10 cellular contexts compared by ENCODE assay signal in genomic region chr18:45103319-45104070, GRCh38.
A peak's percentile ranks its signal among the peaks of the same experiment; 100 is the strongest.
DNase-seq lines count a peak whose midpoint lies in the region; ATAC-seq, FAIRE-seq and TF ChIP-seq lines count a peak whose summit lies in the region.
"Had no signal": no experiment of that assay in that cellular context is flagged by ENCODE, and none has a peak within 500 bp of the region (broad histone marks: within the 10 kb centered on the region; RNA-seq: fewer than 3 reads in every experiment).

No MANE protein-coding gene starts in this region.

- no peak for FAIRE-seq in urothelium cell line (lab: Jason Lieb, UNC)

- intact Hi-C loops in mucosa of descending colon (cut with DNase I, micrococcal nuclease), result no loop called here
- intact Hi-C loops in activated naive CD4-positive, alpha-beta T cell treated with anti-CD3 and anti-CD28 coated beads for 36 hours (cut with micrococcal nuclease), result no loop called here

- no peak overlapping the region for H3K4me3 ChIP-seq in mucosa of descending colon

- no peaks in the 10 kb centered on the region for H3K36me3 ChIP-seq in mucosa of descending colon (ENCODE audit: low read depth)

- no peak for TF ChIP-seq CTCF in mucosa of descending colon (IDR thresholded peaks at IDR 0.05)

- no peaks in the 10 kb centered on the region for H3K9me3 ChIP-seq in mucosa of descending colon

- ATAC-seq in GM18909 (IDR thresholded peaks at IDR 0.05; ENCODE audit: poor library complexity, unreplicated experiment), result peak; percentile 53
- peak; percentile 35 for ATAC-seq in HG02610 (IDR thresholded peaks at IDR 0.05; ENCODE audit: unreplicated experiment)
- peak; percentile 43 for ATAC-seq in HG03571 (IDR thresholded peaks at IDR 0.05; ENCODE audit: unreplicated experiment)
- ATAC-seq in mucosa of descending colon, result peak; percentile 54

- CTCF ChIA-PET in activated naive CD4-positive, alpha-beta T cell treated with anti-CD3 and anti-CD28 coated beads for 36 hours (lab: Charles Lee), result no interaction called here

- H3K27me3 Mint-ChIP-seq in activated naive CD4-positive, alpha-beta T cell treated with anti-CD3 and anti-CD28 coated beads for 36 hours (ENCODE audit: low read depth), result no peaks in the 10 kb centered on the region

- no peak overlapping the region for H3K4me3 Mint-ChIP-seq in activated naive CD4-positive, alpha-beta T cell treated with anti-CD3 and anti-CD28 coated beads for 36 hours
- H3K4me3 Mint-ChIP-seq: activated naive CD8-positive, alpha-beta T cell treated with anti-CD3 and anti-CD28 coated beads, Interleukin-2, amount 10 ng/mL, durations not matched to agents 7 days and 5 days had no signal

- DNase-seq in mucosa of descending colon (peak in 1 of 3 donors; percentile 13), urothelium cell line (ENCODE audit: low spot score) (no peak)
- DNase-seq in activated naive CD4-positive, alpha-beta T cell treated with anti-CD3 and anti-CD28 coated beads for 36 hours, result no peak
- no peak for DNase-seq in NK-92 treated with Interleukin-12 subunit alpha and Interleukin-12 subunit beta, amount 100 ng/mL, for 24 hours (lab: John Stamatoyannopoulos, UW)
- DNase-seq in activated CD4-positive, alpha-beta T cell treated with anti-CD3 and anti-CD28 coated beads for 1 hour, result no peak
- DNase-seq: activated naive CD8-positive, alpha-beta T cell treated with anti-CD3 and anti-CD28 coated beads, Interleukin-2, amount 10 ng/mL, durations not matched to agents 7 days and 5 days; KG1 had no signal

- no peaks in the 10 kb centered on the region for H3K9me3 Mint-ChIP-seq in activated naive CD4-positive, alpha-beta T cell treated with anti-CD3 and anti-CD28 coated beads for 36 hours
- H3K9me3 Mint-ChIP-seq: activated naive CD8-positive, alpha-beta T cell treated with anti-CD3 and anti-CD28 coated beads, Interleukin-2, amount 10 ng/mL, durations not matched to agents 7 days and 5 days had no signal

- no peaks in the 10 kb centered on the region for H3K36me3 Mint-ChIP-seq in activated naive CD4-positive, alpha-beta T cell treated with anti-CD3 and anti-CD28 coated beads for 36 hours (ENCODE audit: low read depth)
- H3K36me3 Mint-ChIP-seq: activated naive CD8-positive, alpha-beta T cell treated with anti-CD3 and anti-CD28 coated beads, Interleukin-2, amount 10 ng/mL, durations not matched to agents 7 days and 5 days had no signal

- H3K4me1 ChIP-seq in mucosa of descending colon (ENCODE audit: low read depth), result no peaks in the 10 kb centered on the region

- no peaks in the 10 kb centered on the region for H3K4me1 Mint-ChIP-seq in activated naive CD4-positive, alpha-beta T cell treated with anti-CD3 and anti-CD28 coated beads for 36 hours (ENCODE audit: low read depth)
- H3K4me1 Mint-ChIP-seq: activated naive CD8-positive, alpha-beta T cell treated with anti-CD3 and anti-CD28 coated beads, Interleukin-2, amount 10 ng/mL, durations not matched to agents 7 days and 5 days had no signal

- no peak overlapping the region for H3K27ac Mint-ChIP-seq in activated naive CD4-positive, alpha-beta T cell treated with anti-CD3 and anti-CD28 coated beads for 36 hours
- H3K27ac Mint-ChIP-seq: activated naive CD8-positive, alpha-beta T cell treated with anti-CD3 and anti-CD28 coated beads, Interleukin-2, amount 10 ng/mL, durations not matched to agents 7 days and 5 days had no signal
